1 cellular context compared by ENCODE assay signal in the genomic region with DNA sequence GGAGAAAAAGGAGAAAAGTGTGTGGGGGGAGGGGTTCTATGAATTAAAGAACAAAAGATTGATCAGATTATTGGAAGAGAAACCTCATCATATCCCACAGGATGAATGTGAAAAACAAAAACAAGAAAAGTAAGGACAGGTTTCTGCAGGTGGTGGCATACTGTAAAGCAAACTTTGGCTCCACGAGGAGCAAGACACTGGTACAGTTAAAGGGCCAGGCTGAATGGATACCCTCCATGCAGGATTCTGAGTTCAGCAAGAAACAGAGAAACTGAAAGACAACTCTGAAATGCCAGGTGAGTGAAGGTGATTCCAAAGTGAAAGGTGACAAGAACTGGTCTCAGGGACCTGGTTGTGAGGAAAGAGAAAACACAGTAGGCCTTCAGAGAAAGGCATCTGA.
TF ChIP-seq lines count a peak whose summit lies in the region.

No MANE protein-coding gene starts in this region.

TF ChIP-seq in WTC11, 78 proteins besides CTCF, POLR2A, EP300 and RAD21 (continued from another document):
- TF ChIP-seq, protein P1, sequence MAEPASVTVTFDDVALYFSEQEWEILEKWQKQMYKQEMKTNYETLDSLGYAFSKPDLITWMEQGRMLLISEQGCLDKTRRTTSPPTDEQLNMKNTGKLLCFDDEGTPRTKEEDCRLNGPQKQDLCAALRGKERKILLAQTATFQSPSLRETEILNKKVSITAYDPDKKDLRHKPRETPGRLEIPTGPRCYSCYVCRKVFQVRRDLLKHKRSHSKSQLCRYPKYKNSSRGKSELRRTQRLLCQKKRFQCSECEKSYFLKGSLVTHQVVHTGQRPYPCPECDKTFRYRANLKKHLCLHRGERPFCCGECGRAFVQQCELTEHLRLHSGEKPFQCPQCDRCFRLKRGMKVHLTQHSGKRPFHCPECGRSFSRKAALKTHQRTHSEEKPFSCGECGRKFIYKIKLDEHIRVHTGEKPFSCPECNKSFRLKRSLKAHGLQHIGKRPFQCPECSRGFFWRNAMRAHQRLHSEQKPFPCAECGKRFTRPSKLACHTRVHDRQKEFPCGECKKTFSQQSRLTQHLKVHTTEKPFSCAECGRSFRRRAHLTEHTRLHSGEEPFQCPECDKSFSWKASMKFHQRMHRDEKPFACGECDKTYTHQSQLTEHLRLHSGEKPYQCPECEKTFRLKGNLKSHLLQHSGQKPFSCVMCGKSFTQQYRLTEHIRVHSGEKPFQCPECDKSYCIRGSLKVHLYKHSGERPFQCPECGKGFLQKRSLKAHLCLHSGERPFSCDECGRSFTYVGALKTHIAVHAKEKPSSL (CRISPR knock-in tag; conservative IDR thresholded peaks at IDR 0.05), result no peak
- TF ChIP-seq EMX1 (CRISPR knock-in tag; IDR thresholded peaks at IDR 0.05) (no peak), CREM (CRISPR knock-in tag; IDR thresholded peaks at IDR 0.05) (no peak), NFATC4 (CRISPR knock-in tag; IDR thresholded peaks at IDR 0.05) (no peak), CREB1 (CRISPR knock-in tag; IDR thresholded peaks at IDR 0.05) (no peak), HMGA2 (CRISPR knock-in tag; IDR thresholded peaks at IDR 0.05) (no peak), MYBL2 (CRISPR knock-in tag; IDR thresholded peaks at IDR 0.05) (no peak), FOXP1 (CRISPR knock-in tag; IDR thresholded peaks at IDR 0.05; ENCODE audit: borderline replicate concordance) (no peak), GRHL2 (CRISPR knock-in tag; IDR thresholded peaks at IDR 0.05; ENCODE audit: insufficient replicate concordance, severe bottlenecking) (no peak)
- TF ChIP-seq, protein P2, sequence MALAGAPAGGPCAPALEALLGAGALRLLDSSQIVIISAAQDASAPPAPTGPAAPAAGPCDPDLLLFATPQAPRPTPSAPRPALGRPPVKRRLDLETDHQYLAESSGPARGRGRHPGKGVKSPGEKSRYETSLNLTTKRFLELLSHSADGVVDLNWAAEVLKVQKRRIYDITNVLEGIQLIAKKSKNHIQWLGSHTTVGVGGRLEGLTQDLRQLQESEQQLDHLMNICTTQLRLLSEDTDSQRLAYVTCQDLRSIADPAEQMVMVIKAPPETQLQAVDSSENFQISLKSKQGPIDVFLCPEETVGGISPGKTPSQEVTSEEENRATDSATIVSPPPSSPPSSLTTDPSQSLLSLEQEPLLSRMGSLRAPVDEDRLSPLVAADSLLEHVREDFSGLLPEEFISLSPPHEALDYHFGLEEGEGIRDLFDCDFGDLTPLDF (CRISPR knock-in tag; IDR thresholded peaks at IDR 0.05), result no peak
- TF ChIP-seq, protein P3, sequence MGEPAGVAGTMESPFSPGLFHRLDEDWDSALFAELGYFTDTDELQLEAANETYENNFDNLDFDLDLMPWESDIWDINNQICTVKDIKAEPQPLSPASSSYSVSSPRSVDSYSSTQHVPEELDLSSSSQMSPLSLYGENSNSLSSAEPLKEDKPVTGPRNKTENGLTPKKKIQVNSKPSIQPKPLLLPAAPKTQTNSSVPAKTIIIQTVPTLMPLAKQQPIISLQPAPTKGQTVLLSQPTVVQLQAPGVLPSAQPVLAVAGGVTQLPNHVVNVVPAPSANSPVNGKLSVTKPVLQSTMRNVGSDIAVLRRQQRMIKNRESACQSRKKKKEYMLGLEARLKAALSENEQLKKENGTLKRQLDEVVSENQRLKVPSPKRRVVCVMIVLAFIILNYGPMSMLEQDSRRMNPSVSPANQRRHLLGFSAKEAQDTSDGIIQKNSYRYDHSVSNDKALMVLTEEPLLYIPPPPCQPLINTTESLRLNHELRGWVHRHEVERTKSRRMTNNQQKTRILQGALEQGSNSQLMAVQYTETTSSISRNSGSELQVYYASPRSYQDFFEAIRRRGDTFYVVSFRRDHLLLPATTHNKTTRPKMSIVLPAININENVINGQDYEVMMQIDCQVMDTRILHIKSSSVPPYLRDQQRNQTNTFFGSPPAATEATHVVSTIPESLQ (CRISPR knock-in tag; IDR thresholded peaks at IDR 0.05), result no peak
TF ChIP-seq in WTC11: peak in this region for 0.
